37 cellular contexts compared by ENCODE assay signal in genomic region chr20:61527626-61528025, GRCh38.
"Had no signal": no experiment of that assay in that cellular context is flagged by ENCODE, and none has a peak within 500 bp of the region (broad histone marks: within the 10 kb centered on the region; RNA-seq: fewer than 3 reads in every experiment).

No MANE protein-coding gene starts in this region.

- H3K27ac ChIP-seq: adrenal gland, ascending aorta, body of pancreas, brain microvascular endothelial cell, breast epithelium, cardiac muscle cell had no signal

- DNase-seq: activated effector memory CD4-positive, alpha-beta T cell treated with anti-CD3 and anti-CD28 coated beads, Interleukin-2, amount 50 U/mL, for 16 hours; activated effector memory CD4-positive, alpha-beta T cell treated with Interleukin-2 at 50 U/mL for 16 hours; activated gamma-delta T cell; activated gamma-delta T cell treated with Interleukin-2 at 50 U/mL for 16 hours; activated naive CD4-positive, alpha-beta T cell; activated naive CD4-positive, alpha-beta T cell treated with anti-CD3 and anti-CD28 coated beads for 36 hours; activated naive CD4-positive, alpha-beta T cell treated with anti-CD3 and anti-CD28 coated beads, Interleukin-2, amount 10 ng/mL, durations not matched to agents 7 days and 5 days; activated naive CD4-positive, alpha-beta T cell treated with anti-CD3 and anti-CD28 coated beads, Interleukin-2, amount 50 U/mL, for 16 hours; activated naive CD4-positive, alpha-beta T cell treated with Interleukin-2 at 50 U/mL for 16 hours; activated naive CD8-positive, alpha-beta T cell treated with anti-CD3 and anti-CD28 coated beads for 36 hours; activated naive CD8-positive, alpha-beta T cell treated with anti-CD3 and anti-CD28 coated beads, Interleukin-2, amount 10 ng/mL, durations not matched to agents 7 days and 5 days; activated naive CD8-positive, alpha-beta T cell treated with anti-CD3 and anti-CD28 coated beads, Interleukin-2, amount 50 U/mL, for 24 hours; activated T-cell treated with anti-CD3 and anti-CD28 coated beads, Interleukin-2, amount 50 U/mL, for 1 hour; activated T-cell treated with anti-CD3 and anti-CD28 coated beads, Interleukin-2, amount 50 U/mL, for 24 hours; activated T-cell treated with anti-CD3 and anti-CD28 coated beads, Interleukin-2, amount 50 U/mL, for 4 hours; activated T-cell treated with anti-CD3 and anti-CD28 coated beads, Interleukin-2, amount 50 U/mL, for 48 hours; activated T-cell treated with anti-CD3 and anti-CD28 coated beads, Interleukin-2, amount 50 U/mL, for 72 hours; adrenal gland; amniotic stem cell; amygdala; anterior cingulate cortex; body of pancreas; brain microvascular endothelial cell; central memory CD4-positive, alpha-beta T cell had no signal

- H3K4me3 Mint-ChIP-seq: activated naive CD4-positive, alpha-beta T cell treated with anti-CD3 and anti-CD28 coated beads for 36 hours; activated naive CD4-positive, alpha-beta T cell treated with anti-CD3 and anti-CD28 coated beads, Interleukin-2, amount 10 ng/mL, durations not matched to agents 7 days and 5 days; activated naive CD4-positive, alpha-beta T cell treated with anti-CD3 and anti-CD28 coated beads, Interleukin-2, amount 50 U/mL, for 24 hours; activated naive CD8-positive, alpha-beta T cell; activated naive CD8-positive, alpha-beta T cell treated with anti-CD3 and anti-CD28 coated beads for 36 hours; activated naive CD8-positive, alpha-beta T cell treated with anti-CD3 and anti-CD28 coated beads, Interleukin-2, amount 10 ng/mL, durations not matched to agents 7 days and 5 days; activated naive CD8-positive, alpha-beta T cell treated with anti-CD3 and anti-CD28 coated beads, Interleukin-2, amount 50 U/mL, for 24 hours; activated T-cell treated with anti-CD3 and anti-CD28 coated beads, Interleukin-2, amount 50 U/mL, for 24 hours; activated T-cell treated with anti-CD3 and anti-CD28 coated beads, Interleukin-2, amount 50 U/mL, for 4 hours; activated T-cell treated with anti-CD3 and anti-CD28 coated beads, Interleukin-2, amount 50 U/mL, for 72 hours; activated T-helper 1 cell treated with anti-CD3 and anti-CD28 coated beads, Interleukin-12 subunit alpha, Interleukin-12 subunit beta, Interleukin-2, Interleukin-4 antibody, amounts not matched to agents 30 ng/mL and 10 ng/mL and 1 ng/mL, durations not matched to agents 14 hours and 24 hours and 36 hours; activated T-helper 17 cell treated with anti-CD3 and anti-CD28 coated beads, Interleukin-2, amount 50 U/mL, for 72 hours; brain; central memory CD8-positive, alpha-beta T cell had no signal

- H3K27me3 Mint-ChIP-seq: activated naive CD4-positive, alpha-beta T cell treated with anti-CD3 and anti-CD28 coated beads, Interleukin-2, amount 10 ng/mL, durations not matched to agents 7 days and 5 days; activated naive CD4-positive, alpha-beta T cell treated with anti-CD3 and anti-CD28 coated beads, Interleukin-2, amount 50 U/mL, for 24 hours; activated naive CD8-positive, alpha-beta T cell; activated naive CD8-positive, alpha-beta T cell treated with anti-CD3 and anti-CD28 coated beads for 36 hours; activated naive CD8-positive, alpha-beta T cell treated with anti-CD3 and anti-CD28 coated beads, Interleukin-2, amount 10 ng/mL, durations not matched to agents 7 days and 5 days; brain; central memory CD8-positive, alpha-beta T cell had no signal

- H3K9me3 ChIP-seq: adrenal gland, ascending aorta, body of pancreas, breast epithelium had no signal

- H3K27ac Mint-ChIP-seq: activated naive CD4-positive, alpha-beta T cell treated with anti-CD3 and anti-CD28 coated beads for 36 hours; activated naive CD4-positive, alpha-beta T cell treated with anti-CD3 and anti-CD28 coated beads, Interleukin-2, amount 10 ng/mL, durations not matched to agents 7 days and 5 days; activated naive CD4-positive, alpha-beta T cell treated with anti-CD3 and anti-CD28 coated beads, Interleukin-2, amount 50 U/mL, for 24 hours; activated naive CD4-positive, alpha-beta T cell treated with anti-CD3 and anti-CD28 coated beads, Interleukin-2, amount 50 U/mL, for 72 hours; activated naive CD8-positive, alpha-beta T cell; activated naive CD8-positive, alpha-beta T cell treated with anti-CD3 and anti-CD28 coated beads for 36 hours; activated naive CD8-positive, alpha-beta T cell treated with anti-CD3 and anti-CD28 coated beads, Interleukin-2, amount 10 ng/mL, durations not matched to agents 7 days and 5 days; activated naive CD8-positive, alpha-beta T cell treated with anti-CD3 and anti-CD28 coated beads, Interleukin-2, amount 50 U/mL, for 24 hours; activated T-cell treated with anti-CD3 and anti-CD28 coated beads, Interleukin-2, amount 50 U/mL, for 24 hours; activated T-cell treated with anti-CD3 and anti-CD28 coated beads, Interleukin-2, amount 50 U/mL, for 72 hours; activated T-helper 1 cell treated with anti-CD3 and anti-CD28 coated beads, Interleukin-12 subunit alpha, Interleukin-12 subunit beta, Interleukin-2, Interleukin-4 antibody, amounts not matched to agents 30 ng/mL and 10 ng/mL and 1 ng/mL, durations not matched to agents 14 hours and 24 hours and 36 hours; activated T-helper 17 cell treated with anti-CD3 and anti-CD28 coated beads, Interleukin-2, amount 50 U/mL, for 72 hours; activated T-helper 2 cell treated with anti-CD3 and anti-CD28 coated beads, Interferon-gamma antibody, Interleukin-2, Interleukin-4, amounts not matched to agents 10 μg/mL and 5 μg/mL and 100 μg/mL, durations not matched to agents 14 hours and 24 hours and 36 hours; brain had no signal

- H3K4me1 Mint-ChIP-seq: activated naive CD4-positive, alpha-beta T cell treated with anti-CD3 and anti-CD28 coated beads, Interleukin-2, amount 10 ng/mL, durations not matched to agents 7 days and 5 days; activated naive CD4-positive, alpha-beta T cell treated with anti-CD3 and anti-CD28 coated beads, Interleukin-2, amount 50 U/mL, for 24 hours; activated naive CD8-positive, alpha-beta T cell treated with anti-CD3 and anti-CD28 coated beads for 36 hours; activated naive CD8-positive, alpha-beta T cell treated with anti-CD3 and anti-CD28 coated beads, Interleukin-2, amount 10 ng/mL, durations not matched to agents 7 days and 5 days; activated naive CD8-positive, alpha-beta T cell treated with anti-CD3 and anti-CD28 coated beads, Interleukin-2, amount 50 U/mL, for 24 hours; activated T-helper 17 cell treated with anti-CD3 and anti-CD28 coated beads, Interleukin-2, amount 50 U/mL, for 72 hours; central memory CD8-positive, alpha-beta T cell had no signal

- H3K4me1 ChIP-seq: adrenal gland, ascending aorta, body of pancreas, breast epithelium had no signal

- H3K4me3 ChIP-seq: adrenal gland, ascending aorta, body of pancreas, breast epithelium, cardiac muscle cell had no signal

- ATAC-seq: activated naive CD4-positive, alpha-beta T cell treated with anti-CD3 and anti-CD28 coated beads, Interleukin-2, amount 50 U/mL, for 72 hours; activated naive CD8-positive, alpha-beta T cell treated with anti-CD3 and anti-CD28 coated beads, Interleukin-2, amount 50 U/mL, for 24 hours; activated T-cell treated with anti-CD3 and anti-CD28 coated beads, Interleukin-2, amount 50 U/mL, for 4 hours; activated T-cell treated with anti-CD3 and anti-CD28 coated beads, Interleukin-2, amount 50 U/mL, for 72 hours; activated T-helper 17 cell treated with anti-CD3 and anti-CD28 coated beads, Interleukin-2, amount 50 U/mL, for 72 hours; body of pancreas had no signal

- H3K36me3 ChIP-seq: adrenal gland, ascending aorta, brain microvascular endothelial cell, breast epithelium, cardiac muscle cell had no signal

- H3K9me3 Mint-ChIP-seq: activated naive CD4-positive, alpha-beta T cell treated with anti-CD3 and anti-CD28 coated beads for 36 hours; activated naive CD4-positive, alpha-beta T cell treated with anti-CD3 and anti-CD28 coated beads, Interleukin-2, amount 10 ng/mL, durations not matched to agents 7 days and 5 days; activated naive CD4-positive, alpha-beta T cell treated with anti-CD3 and anti-CD28 coated beads, Interleukin-2, amount 50 U/mL, for 24 hours; activated naive CD4-positive, alpha-beta T cell treated with anti-CD3 and anti-CD28 coated beads, Interleukin-2, amount 50 U/mL, for 72 hours; activated naive CD8-positive, alpha-beta T cell treated with anti-CD3 and anti-CD28 coated beads for 36 hours; activated naive CD8-positive, alpha-beta T cell treated with anti-CD3 and anti-CD28 coated beads, Interleukin-2, amount 10 ng/mL, durations not matched to agents 7 days and 5 days; activated naive CD8-positive, alpha-beta T cell treated with anti-CD3 and anti-CD28 coated beads, Interleukin-2, amount 50 U/mL, for 24 hours; activated T-cell treated with anti-CD3 and anti-CD28 coated beads, Interleukin-2, amount 50 U/mL, for 24 hours; activated T-cell treated with anti-CD3 and anti-CD28 coated beads, Interleukin-2, amount 50 U/mL, for 4 hours; activated T-cell treated with anti-CD3 and anti-CD28 coated beads, Interleukin-2, amount 50 U/mL, for 72 hours; activated T-helper 1 cell treated with anti-CD3 and anti-CD28 coated beads, Interleukin-12 subunit alpha, Interleukin-12 subunit beta, Interleukin-2, Interleukin-4 antibody, amounts not matched to agents 30 ng/mL and 10 ng/mL and 1 ng/mL, durations not matched to agents 14 hours and 24 hours and 36 hours; activated T-helper 17 cell treated with anti-CD3 and anti-CD28 coated beads, Interleukin-2, amount 50 U/mL, for 72 hours; activated T-helper 2 cell treated with anti-CD3 and anti-CD28 coated beads, Interferon-gamma antibody, Interleukin-2, Interleukin-4, amounts not matched to agents 10 μg/mL and 5 μg/mL and 100 μg/mL, durations not matched to agents 14 hours and 24 hours and 36 hours; central memory CD8-positive, alpha-beta T cell had no signal

- H3K36me3 Mint-ChIP-seq: activated naive CD4-positive, alpha-beta T cell treated with anti-CD3 and anti-CD28 coated beads, Interleukin-2, amount 10 ng/mL, durations not matched to agents 7 days and 5 days; activated naive CD4-positive, alpha-beta T cell treated with anti-CD3 and anti-CD28 coated beads, Interleukin-2, amount 50 U/mL, for 24 hours; activated naive CD8-positive, alpha-beta T cell; activated naive CD8-positive, alpha-beta T cell treated with anti-CD3 and anti-CD28 coated beads for 36 hours; activated naive CD8-positive, alpha-beta T cell treated with anti-CD3 and anti-CD28 coated beads, Interleukin-2, amount 10 ng/mL, durations not matched to agents 7 days and 5 days; brain had no signal

- H3K27me3 ChIP-seq: adrenal gland, ascending aorta, body of pancreas, brain microvascular endothelial cell, cardiac muscle cell had no signal

- FAIRE-seq: astrocyte, bronchial epithelial cell had no signal
